1 cellular context compared by ENCODE assay signal in the genomic region with DNA sequence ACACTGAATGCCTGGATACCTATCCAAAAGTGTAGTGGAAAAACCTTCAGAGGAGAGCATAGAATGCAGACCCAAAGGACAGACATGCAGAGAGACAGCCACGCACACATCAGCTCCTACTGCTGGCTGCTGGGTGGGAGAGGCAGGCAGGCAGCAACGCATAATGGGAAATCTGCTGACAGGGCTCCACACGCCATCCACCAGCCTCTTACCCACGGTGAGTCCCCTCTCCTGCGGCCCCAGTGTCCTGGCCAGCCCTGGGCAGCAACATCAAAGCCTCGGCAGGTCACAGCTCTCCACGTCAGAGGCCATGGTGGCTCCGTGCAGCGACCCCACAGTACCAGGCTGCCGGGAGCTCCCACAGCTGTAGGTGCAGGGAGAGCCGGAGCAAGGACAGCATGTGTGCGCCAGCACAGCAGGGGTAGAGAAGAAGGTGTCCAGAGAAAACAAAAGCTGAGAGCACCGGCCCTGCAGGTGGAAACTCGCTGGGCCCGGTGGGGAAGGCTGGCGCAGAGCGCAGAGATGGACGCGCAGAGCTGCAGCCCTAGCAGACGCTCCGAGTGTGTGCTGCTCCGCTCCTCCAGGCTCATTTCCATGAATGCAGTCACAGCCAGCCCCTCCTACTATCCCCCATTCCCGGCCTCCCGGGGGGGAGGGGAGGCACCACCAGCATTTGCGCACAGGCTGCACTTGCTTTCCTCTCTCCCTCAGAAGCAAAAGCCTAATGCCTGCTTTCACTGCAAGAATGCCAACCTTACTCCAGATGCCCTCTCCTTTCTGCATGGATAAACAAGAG.
TF ChIP-seq lines count a peak whose summit lies in the region.

No MANE protein-coding gene starts in this region.

TF ChIP-seq in HepG2, 621 proteins besides CTCF, POLR2A, EP300 and RAD21 (continued from another document and continues in another):
- TF ChIP-seq, protein P1, sequence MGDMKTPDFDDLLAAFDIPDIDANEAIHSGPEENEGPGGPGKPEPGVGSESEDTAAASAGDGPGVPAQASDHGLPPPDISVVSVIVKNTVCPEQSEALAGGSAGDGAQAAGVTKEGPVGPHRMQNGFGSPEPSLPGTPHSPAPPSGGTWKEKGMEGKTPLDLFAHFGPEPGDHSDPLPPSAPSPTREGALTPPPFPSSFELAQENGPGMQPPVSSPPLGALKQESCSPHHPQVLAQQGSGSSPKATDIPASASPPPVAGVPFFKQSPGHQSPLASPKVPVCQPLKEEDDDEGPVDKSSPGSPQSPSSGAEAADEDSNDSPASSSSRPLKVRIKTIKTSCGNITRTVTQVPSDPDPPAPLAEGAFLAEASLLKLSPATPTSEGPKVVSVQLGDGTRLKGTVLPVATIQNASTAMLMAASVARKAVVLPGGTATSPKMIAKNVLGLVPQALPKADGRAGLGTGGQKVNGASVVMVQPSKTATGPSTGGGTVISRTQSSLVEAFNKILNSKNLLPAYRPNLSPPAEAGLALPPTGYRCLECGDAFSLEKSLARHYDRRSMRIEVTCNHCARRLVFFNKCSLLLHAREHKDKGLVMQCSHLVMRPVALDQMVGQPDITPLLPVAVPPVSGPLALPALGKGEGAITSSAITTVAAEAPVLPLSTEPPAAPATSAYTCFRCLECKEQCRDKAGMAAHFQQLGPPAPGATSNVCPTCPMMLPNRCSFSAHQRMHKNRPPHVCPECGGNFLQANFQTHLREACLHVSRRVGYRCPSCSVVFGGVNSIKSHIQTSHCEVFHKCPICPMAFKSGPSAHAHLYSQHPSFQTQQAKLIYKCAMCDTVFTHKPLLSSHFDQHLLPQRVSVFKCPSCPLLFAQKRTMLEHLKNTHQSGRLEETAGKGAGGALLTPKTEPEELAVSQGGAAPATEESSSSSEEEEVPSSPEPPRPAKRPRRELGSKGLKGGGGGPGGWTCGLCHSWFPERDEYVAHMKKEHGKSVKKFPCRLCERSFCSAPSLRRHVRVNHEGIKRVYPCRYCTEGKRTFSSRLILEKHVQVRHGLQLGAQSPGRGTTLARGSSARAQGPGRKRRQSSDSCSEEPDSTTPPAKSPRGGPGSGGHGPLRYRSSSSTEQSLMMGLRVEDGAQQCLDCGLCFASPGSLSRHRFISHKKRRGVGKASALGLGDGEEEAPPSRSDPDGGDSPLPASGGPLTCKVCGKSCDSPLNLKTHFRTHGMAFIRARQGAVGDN (CRISPR knock-in tag; IDR thresholded peaks at IDR 0.05) = peak; percentile 58
- 0 out of 2 replicates have a peak, but pooled peaks have one; percentile 19 for TF ChIP-seq PHF20 (CRISPR knock-in tag; IDR thresholded peaks at IDR 0.05)
- no peak for TF ChIP-seq SMARCE1 (IDR thresholded peaks at IDR 0.05; ENCODE audit: borderline replicate concordance)
- 0 out of 2 replicates have a peak, but pooled peaks have one; percentile 26 for TF ChIP-seq ZNF572 (CRISPR knock-in tag; IDR thresholded peaks at IDR 0.05)
- TF ChIP-seq, protein P2, sequence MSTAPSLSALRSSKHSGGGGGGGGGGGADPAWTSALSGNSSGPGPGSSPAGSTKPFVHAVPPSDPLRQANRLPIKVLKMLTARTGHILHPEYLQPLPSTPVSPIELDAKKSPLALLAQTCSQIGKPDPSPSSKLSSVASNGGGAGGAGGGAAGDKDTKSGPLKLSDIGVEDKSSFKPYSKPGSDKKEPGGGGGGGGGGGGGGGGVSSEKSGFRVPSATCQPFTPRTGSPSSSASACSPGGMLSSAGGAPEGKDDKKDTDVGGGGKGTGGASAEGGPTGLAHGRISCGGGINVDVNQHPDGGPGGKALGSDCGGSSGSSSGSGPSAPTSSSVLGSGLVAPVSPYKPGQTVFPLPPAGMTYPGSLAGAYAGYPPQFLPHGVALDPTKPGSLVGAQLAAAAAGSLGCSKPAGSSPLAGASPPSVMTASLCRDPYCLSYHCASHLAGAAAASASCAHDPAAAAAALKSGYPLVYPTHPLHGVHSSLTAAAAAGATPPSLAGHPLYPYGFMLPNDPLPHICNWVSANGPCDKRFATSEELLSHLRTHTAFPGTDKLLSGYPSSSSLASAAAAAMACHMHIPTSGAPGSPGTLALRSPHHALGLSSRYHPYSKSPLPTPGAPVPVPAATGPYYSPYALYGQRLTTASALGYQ (CRISPR knock-in tag; IDR thresholded peaks at IDR 0.05) = no peak
- 0 out of 2 replicates have a peak, but pooled peaks have one; percentile 47 for TF ChIP-seq ZNF292 (CRISPR knock-in tag; IDR thresholded peaks at IDR 0.05; ENCODE audit: borderline replicate concordance, low read depth)
- 0 out of 2 replicates have a peak, but pooled peaks have one; percentile 32 for TF ChIP-seq ZNF563 (CRISPR knock-in tag; IDR thresholded peaks at IDR 0.05)
- TF ChIP-seq ZNF616 (CRISPR knock-in tag; IDR thresholded peaks at IDR 0.05; ENCODE audit: low read depth) = no peak
- TF ChIP-seq TBX3 (IDR thresholded peaks at IDR 0.05; ENCODE audit: borderline replicate concordance) = no peak
- TF ChIP-seq, protein P3, sequence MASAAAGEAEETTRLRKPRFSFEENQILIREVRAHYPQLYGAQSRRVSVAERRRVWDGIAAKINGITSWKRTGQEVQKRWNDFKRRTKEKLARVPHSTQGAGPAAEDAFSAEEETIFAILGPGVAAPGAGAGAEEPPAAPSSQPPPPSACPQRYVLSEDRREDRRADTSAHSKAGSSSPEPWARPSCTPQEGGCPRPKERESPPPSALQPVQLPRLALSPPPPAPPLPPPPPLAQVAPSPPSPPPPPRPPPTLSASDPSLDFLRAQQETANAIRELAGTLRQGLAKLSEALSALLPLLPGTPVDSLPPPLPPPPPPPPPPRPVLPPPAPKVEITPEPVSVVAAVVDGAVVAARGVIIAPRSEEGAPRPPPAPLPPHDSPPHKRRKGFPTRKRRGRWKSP (CRISPR knock-in tag; IDR thresholded peaks at IDR 0.05) = 0 out of 2 replicates have a peak, but pooled peaks have one; percentile 15
- TF ChIP-seq TBX2 (CRISPR knock-in tag; IDR thresholded peaks at IDR 0.05; ENCODE audit: borderline replicate concordance) = peak; percentile 37; the same call in 1 of the 2 replicates
- TF ChIP-seq, protein P4, sequence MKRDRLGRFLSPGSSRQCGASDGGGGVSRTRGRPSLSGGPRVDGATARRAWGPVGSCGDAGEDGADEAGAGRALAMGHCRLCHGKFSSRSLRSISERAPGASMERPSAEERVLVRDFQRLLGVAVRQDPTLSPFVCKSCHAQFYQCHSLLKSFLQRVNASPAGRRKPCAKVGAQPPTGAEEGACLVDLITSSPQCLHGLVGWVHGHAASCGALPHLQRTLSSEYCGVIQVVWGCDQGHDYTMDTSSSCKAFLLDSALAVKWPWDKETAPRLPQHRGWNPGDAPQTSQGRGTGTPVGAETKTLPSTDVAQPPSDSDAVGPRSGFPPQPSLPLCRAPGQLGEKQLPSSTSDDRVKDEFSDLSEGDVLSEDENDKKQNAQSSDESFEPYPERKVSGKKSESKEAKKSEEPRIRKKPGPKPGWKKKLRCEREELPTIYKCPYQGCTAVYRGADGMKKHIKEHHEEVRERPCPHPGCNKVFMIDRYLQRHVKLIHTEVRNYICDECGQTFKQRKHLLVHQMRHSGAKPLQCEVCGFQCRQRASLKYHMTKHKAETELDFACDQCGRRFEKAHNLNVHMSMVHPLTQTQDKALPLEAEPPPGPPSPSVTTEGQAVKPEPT (CRISPR knock-in tag; IDR thresholded peaks at IDR 0.05; ENCODE audit: low read depth) = no peak
- TF ChIP-seq, protein P5, sequence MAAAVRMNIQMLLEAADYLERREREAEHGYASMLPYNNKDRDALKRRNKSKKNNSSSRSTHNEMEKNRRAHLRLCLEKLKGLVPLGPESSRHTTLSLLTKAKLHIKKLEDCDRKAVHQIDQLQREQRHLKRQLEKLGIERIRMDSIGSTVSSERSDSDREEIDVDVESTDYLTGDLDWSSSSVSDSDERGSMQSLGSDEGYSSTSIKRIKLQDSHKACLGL (CRISPR knock-in tag; IDR thresholded peaks at IDR 0.05) = peak; percentile 57; the same call in 1 of the 2 replicates
- TF ChIP-seq MAFK (conservative IDR thresholded peaks at IDR 0.05 in 1 of 2, IDR thresholded peaks at IDR 0.05 in 1 of 2; ENCODE audit: low read length in 2 of 2) = peak in 1 of 2 experiments; percentile 59; a peak in 2 of 4 replicates
- TF ChIP-seq, protein P6, sequence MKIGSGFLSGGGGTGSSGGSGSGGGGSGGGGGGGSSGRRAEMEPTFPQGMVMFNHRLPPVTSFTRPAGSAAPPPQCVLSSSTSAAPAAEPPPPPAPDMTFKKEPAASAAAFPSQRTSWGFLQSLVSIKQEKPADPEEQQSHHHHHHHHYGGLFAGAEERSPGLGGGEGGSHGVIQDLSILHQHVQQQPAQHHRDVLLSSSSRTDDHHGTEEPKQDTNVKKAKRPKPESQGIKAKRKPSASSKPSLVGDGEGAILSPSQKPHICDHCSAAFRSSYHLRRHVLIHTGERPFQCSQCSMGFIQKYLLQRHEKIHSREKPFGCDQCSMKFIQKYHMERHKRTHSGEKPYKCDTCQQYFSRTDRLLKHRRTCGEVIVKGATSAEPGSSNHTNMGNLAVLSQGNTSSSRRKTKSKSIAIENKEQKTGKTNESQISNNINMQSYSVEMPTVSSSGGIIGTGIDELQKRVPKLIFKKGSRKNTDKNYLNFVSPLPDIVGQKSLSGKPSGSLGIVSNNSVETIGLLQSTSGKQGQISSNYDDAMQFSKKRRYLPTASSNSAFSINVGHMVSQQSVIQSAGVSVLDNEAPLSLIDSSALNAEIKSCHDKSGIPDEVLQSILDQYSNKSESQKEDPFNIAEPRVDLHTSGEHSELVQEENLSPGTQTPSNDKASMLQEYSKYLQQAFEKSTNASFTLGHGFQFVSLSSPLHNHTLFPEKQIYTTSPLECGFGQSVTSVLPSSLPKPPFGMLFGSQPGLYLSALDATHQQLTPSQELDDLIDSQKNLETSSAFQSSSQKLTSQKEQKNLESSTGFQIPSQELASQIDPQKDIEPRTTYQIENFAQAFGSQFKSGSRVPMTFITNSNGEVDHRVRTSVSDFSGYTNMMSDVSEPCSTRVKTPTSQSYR (CRISPR knock-in tag; IDR thresholded peaks at IDR 0.05; ENCODE audit: borderline replicate concordance) = 0 out of 2 replicates have a peak, but pooled peaks have one; percentile 63
- TF ChIP-seq KDM6A (CRISPR knock-in tag; IDR thresholded peaks at IDR 0.05; ENCODE audit: low read depth) = no peak
- peak; percentile 31; the same call in 1 of the 2 replicates for TF ChIP-seq GABPB1 (CRISPR knock-in tag; IDR thresholded peaks at IDR 0.05)
- TF ChIP-seq, protein P7, sequence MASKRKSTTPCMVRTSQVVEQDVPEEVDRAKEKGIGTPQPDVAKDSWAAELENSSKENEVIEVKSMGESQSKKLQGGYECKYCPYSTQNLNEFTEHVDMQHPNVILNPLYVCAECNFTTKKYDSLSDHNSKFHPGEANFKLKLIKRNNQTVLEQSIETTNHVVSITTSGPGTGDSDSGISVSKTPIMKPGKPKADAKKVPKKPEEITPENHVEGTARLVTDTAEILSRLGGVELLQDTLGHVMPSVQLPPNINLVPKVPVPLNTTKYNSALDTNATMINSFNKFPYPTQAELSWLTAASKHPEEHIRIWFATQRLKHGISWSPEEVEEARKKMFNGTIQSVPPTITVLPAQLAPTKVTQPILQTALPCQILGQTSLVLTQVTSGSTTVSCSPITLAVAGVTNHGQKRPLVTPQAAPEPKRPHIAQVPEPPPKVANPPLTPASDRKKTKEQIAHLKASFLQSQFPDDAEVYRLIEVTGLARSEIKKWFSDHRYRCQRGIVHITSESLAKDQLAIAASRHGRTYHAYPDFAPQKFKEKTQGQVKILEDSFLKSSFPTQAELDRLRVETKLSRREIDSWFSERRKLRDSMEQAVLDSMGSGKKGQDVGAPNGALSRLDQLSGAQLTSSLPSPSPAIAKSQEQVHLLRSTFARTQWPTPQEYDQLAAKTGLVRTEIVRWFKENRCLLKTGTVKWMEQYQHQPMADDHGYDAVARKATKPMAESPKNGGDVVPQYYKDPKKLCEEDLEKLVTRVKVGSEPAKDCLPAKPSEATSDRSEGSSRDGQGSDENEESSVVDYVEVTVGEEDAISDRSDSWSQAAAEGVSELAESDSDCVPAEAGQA (IDR thresholded peaks at IDR 0.05; ENCODE audit: low read depth) = 0 out of 2 replicates have a peak, but pooled peaks have one; percentile 39
- TF ChIP-seq, protein P7 (CRISPR knock-in tag; IDR thresholded peaks at IDR 0.05; ENCODE audit: borderline replicate concordance) = no peak
- TF ChIP-seq, protein P8, sequence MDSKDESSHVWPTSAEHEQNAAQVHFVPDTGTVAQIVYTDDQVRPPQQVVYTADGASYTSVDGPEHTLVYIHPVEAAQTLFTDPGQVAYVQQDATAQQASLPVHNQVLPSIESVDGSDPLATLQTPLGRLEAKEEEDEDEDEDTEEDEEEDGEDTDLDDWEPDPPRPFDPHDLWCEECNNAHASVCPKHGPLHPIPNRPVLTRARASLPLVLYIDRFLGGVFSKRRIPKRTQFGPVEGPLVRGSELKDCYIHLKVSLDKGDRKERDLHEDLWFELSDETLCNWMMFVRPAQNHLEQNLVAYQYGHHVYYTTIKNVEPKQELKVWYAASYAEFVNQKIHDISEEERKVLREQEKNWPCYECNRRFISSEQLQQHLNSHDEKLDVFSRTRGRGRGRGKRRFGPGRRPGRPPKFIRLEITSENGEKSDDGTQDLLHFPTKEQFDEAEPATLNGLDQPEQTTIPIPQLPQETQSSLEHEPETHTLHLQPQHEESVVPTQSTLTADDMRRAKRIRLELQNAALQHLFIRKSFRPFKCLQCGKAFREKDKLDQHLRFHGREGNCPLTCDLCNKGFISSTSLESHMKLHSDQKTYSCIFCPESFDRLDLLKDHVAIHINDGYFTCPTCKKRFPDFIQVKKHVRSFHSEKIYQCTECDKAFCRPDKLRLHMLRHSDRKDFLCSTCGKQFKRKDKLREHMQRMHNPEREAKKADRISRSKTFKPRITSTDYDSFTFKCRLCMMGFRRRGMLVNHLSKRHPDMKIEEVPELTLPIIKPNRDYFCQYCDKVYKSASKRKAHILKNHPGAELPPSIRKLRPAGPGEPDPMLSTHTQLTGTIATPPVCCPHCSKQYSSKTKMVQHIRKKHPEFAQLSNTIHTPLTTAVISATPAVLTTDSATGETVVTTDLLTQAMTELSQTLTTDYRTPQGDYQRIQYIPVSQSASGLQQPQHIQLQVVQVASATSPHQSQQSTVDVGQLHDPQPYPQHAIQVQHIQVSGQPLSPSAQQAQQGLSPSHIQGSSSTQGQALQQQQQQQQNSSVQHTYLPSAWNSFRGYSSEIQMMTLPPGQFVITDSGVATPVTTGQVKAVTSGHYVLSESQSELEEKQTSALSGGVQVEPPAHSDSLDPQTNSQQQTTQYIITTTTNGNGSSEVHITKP (CRISPR knock-in tag; IDR thresholded peaks at IDR 0.05; ENCODE audit: low read depth) = peak; percentile 45; the same call in 1 of the 2 replicates
- peak; percentile 43 for TF ChIP-seq HNRNPLL (IDR thresholded peaks at IDR 0.05; ENCODE audit: low read depth, low read length, poor library complexity, severe bottlenecking)
- no peak for TF ChIP-seq NFE2L1 (CRISPR knock-in tag; IDR thresholded peaks at IDR 0.05; ENCODE audit: borderline replicate concordance)
- TF ChIP-seq PLRG1 (conservative IDR thresholded peaks at IDR 0.05) = no peak
